Comparison of ENCODE assay signal across 15 cellular contexts in the genomic region with DNA sequence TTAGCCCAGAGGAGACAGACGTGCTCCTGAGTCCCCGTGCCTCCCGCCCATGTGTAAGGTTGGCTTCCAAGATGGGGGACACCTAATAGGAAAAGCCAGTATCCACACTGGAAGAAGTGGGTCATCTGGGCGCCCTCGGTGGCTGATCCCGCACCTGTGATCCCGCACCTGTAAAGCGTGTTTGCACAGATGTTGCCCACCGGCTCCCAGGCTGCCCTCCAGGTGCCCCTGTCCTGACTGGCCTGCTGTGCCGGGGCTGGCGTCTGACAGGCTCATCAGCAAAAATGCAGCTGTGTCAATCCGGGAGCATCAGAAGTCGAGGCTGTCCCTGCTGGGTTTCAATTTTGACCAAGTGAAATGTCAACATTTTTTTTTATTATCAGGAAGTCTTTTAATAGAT.
DNase-seq lines count a peak whose midpoint lies in the region; ATAC-seq and TF ChIP-seq lines count a peak whose summit lies in the region.
"Had no signal": no experiment of that assay in that cellular context is flagged by ENCODE, and none has a peak within 500 bp of the region (broad histone marks: within the 10 kb centered on the region; RNA-seq: fewer than 3 reads in every experiment).

No MANE protein-coding gene starts in this region.

- no peaks in the 10 kb centered on the region for H3F3A ChIP-seq in GM23338 (replicated peaks; ENCODE audit: low read depth)

- no peak overlapping the region for H4K8ac ChIP-seq in neuronal stem cell (ENCODE audit: low read depth, low read length)

- 0 out of 2 replicates have a peak overlapping the region, but pooled peaks have one; percentile 59 for H2AFZ ChIP-seq in GM23338
- peak overlapping the region; percentile 43; the same call in 1 of the 2 replicates for H2AFZ ChIP-seq in KMS-11 (ENCODE audit: low read depth)
- peak overlapping the region; percentile 53 for H2AFZ ChIP-seq in neuronal stem cell (ENCODE audit: low read length)

- H3K9me3 ChIP-seq in neuronal stem cell (replicated peaks in 1 of 2; ENCODE audit: control insufficient read depth in 2 of 2, insufficient read depth in 1 of 2, low read depth in 1 of 2, low read length in 2 of 2): no peaks in the 10 kb centered on the region
- H3K9me3 ChIP-seq: HAP-1 had no signal

- no peak overlapping the region for H2BK12ac ChIP-seq in neuronal stem cell (ENCODE audit: low read length)

- ATAC-seq in GM23338: no peak
- no peak for ATAC-seq in HG02798 (IDR thresholded peaks at IDR 0.05; ENCODE audit: poor library complexity, unreplicated experiment)

- no peak overlapping the region for H3K4me3 Mint-ChIP-seq in GM23338
- H3K4me3 Mint-ChIP-seq: CD4-positive, alpha-beta memory T cell; HFFc6 had no signal

- H2BK120ac ChIP-seq in neuronal stem cell (ENCODE audit: low read depth, low read length): no peak overlapping the region

- no peaks in the 10 kb centered on the region for H4K20me1 ChIP-seq in GM23338 (replicated peaks; ENCODE audit: insufficient read depth)
- H4K20me1 ChIP-seq in KMS-11 (ENCODE audit: insufficient read depth): no peaks in the 10 kb centered on the region

- no peaks in the 10 kb centered on the region for H3K36me3 ChIP-seq in GM23338 (ENCODE audit: insufficient read depth)
- H3K36me3 ChIP-seq in KMS-11 (ENCODE audit: insufficient read depth): no peaks in the 10 kb centered on the region
- H3K36me3 ChIP-seq in neuronal stem cell (replicated peaks in 1 of 2; ENCODE audit: control insufficient read depth in 2 of 2, insufficient read depth in 2 of 2, low read length in 2 of 2): no peaks in the 10 kb centered on the region
- H3K36me3 ChIP-seq: HAP-1 had no signal

- no peak overlapping the region; the same call in 1 of the 2 replicates for H3K9ac ChIP-seq in KMS-11
- H3K9ac ChIP-seq in neuronal stem cell (ENCODE audit: low read depth, low read length, poor library complexity): no peak overlapping the region

- H2BK5ac ChIP-seq in neuronal stem cell (ENCODE audit: low read length): no peak overlapping the region

- H3K4ac ChIP-seq in neuronal stem cell (ENCODE audit: low read length): no peak overlapping the region

- no peak overlapping the region for H3K23ac ChIP-seq in neuronal stem cell (ENCODE audit: low read depth, low read length, poor library complexity)

- H3K4me3 ChIP-seq in GM23338 (no peak overlapping the region), KMS-11 (IDR thresholded peaks at IDR 0.05; ENCODE audit: insufficient read depth, low read depth, low read length) (no peak overlapping the region), neuronal stem cell (ENCODE audit: low read length in 2 of 2) (no peak overlapping the region)
- H3K4me3 ChIP-seq: HAP-1 had no signal

- H3K27me3 ChIP-seq in GM23338 (ENCODE audit: insufficient read depth) (no peaks in the 10 kb centered on the region), KMS-11 (ENCODE audit: insufficient read depth, low read depth) (no peaks in the 10 kb centered on the region), neuronal stem cell (ENCODE audit: control insufficient read depth in 3 of 3, insufficient read depth in 3 of 3, low read depth in 1 of 3, low read length in 3 of 3) (no peaks in the 10 kb centered on the region)

- peaks cover 7% of the 10 kb centered on the region; the same call in 2 of the 3 replicates for H3K4me1 Mint-ChIP-seq in GM23338
- H3K4me1 Mint-ChIP-seq: CD4-positive, alpha-beta memory T cell had no signal

- H3K27ac Mint-ChIP-seq in GM23338: no peak overlapping the region
- H3K27ac Mint-ChIP-seq: CD4-positive, alpha-beta memory T cell; HFFc6 had no signal

- no peaks in the 10 kb centered on the region for H3K36me3 Mint-ChIP-seq in GM23338 (ENCODE audit: low read depth)
- H3K36me3 Mint-ChIP-seq: CD4-positive, alpha-beta memory T cell had no signal

- H4K91ac ChIP-seq in neuronal stem cell (ENCODE audit: low read depth, low read length, poor library complexity): no peak overlapping the region

- no peak overlapping the region for H3K4me2 ChIP-seq in GM23338
- peak overlapping the region; percentile 19; the same call in 1 of the 2 replicates for H3K4me2 ChIP-seq in KMS-11
- no peak overlapping the region for H3K4me2 ChIP-seq in neuronal stem cell (ENCODE audit: insufficient read depth, low read length, poor library complexity, severe bottlenecking)

- H3K4me1 ChIP-seq in GM23338 (ENCODE audit: insufficient read depth): no peaks in the 10 kb centered on the region
- H3K4me1 ChIP-seq in KMS-11 (ENCODE audit: low read depth, poor library complexity, severe bottlenecking): peaks cover 6% of the 10 kb centered on the region
- H3K4me1 ChIP-seq in neuronal stem cell (ENCODE audit: control insufficient read depth in 2 of 2, insufficient read depth in 1 of 2, low read depth in 1 of 2, low read length in 2 of 2): peaks cover 0 to 10% of the 10 kb centered on the region in 2 donors
- H3K4me1 ChIP-seq: HAP-1 had no signal

- WGBS in neuronal stem cell (ENCODE audit: extremely low coverage in 2 of 2, insufficient read length in 2 of 2, insufficient replicate concordance in 1 of 2), 2 donors: no CpG with 5 or more reads among the region's 13 CpGs

- no peaks in the 10 kb centered on the region for H3K79me1 ChIP-seq in neuronal stem cell (ENCODE audit: low read depth, low read length)

- H2AK5ac ChIP-seq in neuronal stem cell (ENCODE audit: low read depth, low read length): peak overlapping the region; percentile 80

- peaks cover 2% of the 10 kb centered on the region for H3K27me3 Mint-ChIP-seq in GM23338 (ENCODE audit: insufficient read depth, low read depth, poor library complexity)
- H3K27me3 Mint-ChIP-seq: CD4-positive, alpha-beta memory T cell had no signal

- DNase-seq in GM23338 (ENCODE audit: low spot score) (no peak), RPMI8226 (peak; percentile 95), neuronal stem cell (ENCODE audit: low spot score) (no peak)
- no peak for DNase-seq in activated CD4-positive, alpha-beta T cell treated with anti-CD3 and anti-CD28 coated beads, Interleukin-2, amount 50 U/mL, for 1 hour
- DNase-seq: C1 segment of cervical spinal cord; Calu3; CD4-positive, alpha-beta memory T cell; COR-L47; DMS53; DMS79 treated with DMSO at 0.1 percent for 48 hours; GF-D8; HFFc6 had no signal

- H3K79me2 ChIP-seq in GM23338 (replicated peaks; ENCODE audit: insufficient read depth) (no peaks in the 10 kb centered on the region), KMS-11 (ENCODE audit: insufficient read depth, low read depth) (no peaks in the 10 kb centered on the region)

- H3K14ac ChIP-seq in neuronal stem cell (ENCODE audit: low read length): no peak overlapping the region

- H3K18ac ChIP-seq in neuronal stem cell (ENCODE audit: low read length): peak overlapping the region; percentile 62

- H3K9me3 Mint-ChIP-seq in GM23338: peaks cover 7% of the 10 kb centered on the region

- no peak for TF ChIP-seq CTCF in GM23338 (conservative IDR thresholded peaks at IDR 0.05; ENCODE audit: low read depth in 2 of 2)
- no peak for TF ChIP-seq CTCF in KMS-11 (conservative IDR thresholded peaks at IDR 0.05; ENCODE audit: low read depth, low read length)

- H2BK15ac ChIP-seq in neuronal stem cell (ENCODE audit: low read length): no peak overlapping the region

- H3K9me2 ChIP-seq in GM23338 (ENCODE audit: insufficient read depth): no peaks in the 10 kb centered on the region

- no peak overlapping the region for H3K27ac ChIP-seq in GM23338 (ENCODE audit: low read depth)
- peak overlapping the region; percentile 62; the same call in 1 of the 2 replicates for H3K27ac ChIP-seq in KMS-11
- H3K27ac ChIP-seq in neuronal stem cell (replicated peaks; ENCODE audit: low read length): no peak overlapping the region

TF ChIP-seq in GM23338, 12 proteins besides CTCF, POLR2A, EP300 and RAD21 (continues in another document):
- TF ChIP-seq, protein P1, sequence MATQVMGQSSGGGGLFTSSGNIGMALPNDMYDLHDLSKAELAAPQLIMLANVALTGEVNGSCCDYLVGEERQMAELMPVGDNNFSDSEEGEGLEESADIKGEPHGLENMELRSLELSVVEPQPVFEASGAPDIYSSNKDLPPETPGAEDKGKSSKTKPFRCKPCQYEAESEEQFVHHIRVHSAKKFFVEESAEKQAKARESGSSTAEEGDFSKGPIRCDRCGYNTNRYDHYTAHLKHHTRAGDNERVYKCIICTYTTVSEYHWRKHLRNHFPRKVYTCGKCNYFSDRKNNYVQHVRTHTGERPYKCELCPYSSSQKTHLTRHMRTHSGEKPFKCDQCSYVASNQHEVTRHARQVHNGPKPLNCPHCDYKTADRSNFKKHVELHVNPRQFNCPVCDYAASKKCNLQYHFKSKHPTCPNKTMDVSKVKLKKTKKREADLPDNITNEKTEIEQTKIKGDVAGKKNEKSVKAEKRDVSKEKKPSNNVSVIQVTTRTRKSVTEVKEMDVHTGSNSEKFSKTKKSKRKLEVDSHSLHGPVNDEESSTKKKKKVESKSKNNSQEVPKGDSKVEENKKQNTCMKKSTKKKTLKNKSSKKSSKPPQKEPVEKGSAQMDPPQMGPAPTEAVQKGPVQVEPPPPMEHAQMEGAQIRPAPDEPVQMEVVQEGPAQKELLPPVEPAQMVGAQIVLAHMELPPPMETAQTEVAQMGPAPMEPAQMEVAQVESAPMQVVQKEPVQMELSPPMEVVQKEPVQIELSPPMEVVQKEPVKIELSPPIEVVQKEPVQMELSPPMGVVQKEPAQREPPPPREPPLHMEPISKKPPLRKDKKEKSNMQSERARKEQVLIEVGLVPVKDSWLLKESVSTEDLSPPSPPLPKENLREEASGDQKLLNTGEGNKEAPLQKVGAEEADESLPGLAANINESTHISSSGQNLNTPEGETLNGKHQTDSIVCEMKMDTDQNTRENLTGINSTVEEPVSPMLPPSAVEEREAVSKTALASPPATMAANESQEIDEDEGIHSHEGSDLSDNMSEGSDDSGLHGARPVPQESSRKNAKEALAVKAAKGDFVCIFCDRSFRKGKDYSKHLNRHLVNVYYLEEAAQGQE (IDR thresholded peaks at IDR 0.05; ENCODE audit: unreplicated experiment): no peak
- TF ChIP-seq, protein P2, sequence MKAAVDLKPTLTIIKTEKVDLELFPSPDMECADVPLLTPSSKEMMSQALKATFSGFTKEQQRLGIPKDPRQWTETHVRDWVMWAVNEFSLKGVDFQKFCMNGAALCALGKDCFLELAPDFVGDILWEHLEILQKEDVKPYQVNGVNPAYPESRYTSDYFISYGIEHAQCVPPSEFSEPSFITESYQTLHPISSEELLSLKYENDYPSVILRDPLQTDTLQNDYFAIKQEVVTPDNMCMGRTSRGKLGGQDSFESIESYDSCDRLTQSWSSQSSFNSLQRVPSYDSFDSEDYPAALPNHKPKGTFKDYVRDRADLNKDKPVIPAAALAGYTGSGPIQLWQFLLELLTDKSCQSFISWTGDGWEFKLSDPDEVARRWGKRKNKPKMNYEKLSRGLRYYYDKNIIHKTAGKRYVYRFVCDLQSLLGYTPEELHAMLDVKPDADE (IDR thresholded peaks at IDR 0.05): no peak
- no peak for TF ChIP-seq POLR2AphosphoS5 (IDR thresholded peaks at IDR 0.05; ENCODE audit: low read depth)
- TF ChIP-seq STAT1 (IDR thresholded peaks at IDR 0.05; ENCODE audit: unreplicated experiment): no peak
- no peak for TF ChIP-seq EZH2phosphoT487 (IDR thresholded peaks at IDR 0.05; ENCODE audit: unreplicated experiment)
